Comparison of ENCODE assay signal across 2 cellular contexts in genomic region chr11:130846606-130847005, GRCh38.
TF ChIP-seq lines count a peak whose summit lies in the region.

No MANE protein-coding gene starts in this region.

TF ChIP-seq in SK-N-SH, 30 proteins besides CTCF, POLR2A, EP300 and RAD21 (continued from another document):
- TF ChIP-seq POLR2AphosphoS5 (IDR thresholded peaks at IDR 0.05; ENCODE audit: low read depth, low read length): no peak
- TF ChIP-seq NFIC (IDR thresholded peaks at IDR 0.05; ENCODE audit: borderline replicate concordance): no peak
- TF ChIP-seq GABPA (IDR thresholded peaks at IDR 0.05; ENCODE audit: low read depth): no peak
- TF ChIP-seq TAF1 (IDR thresholded peaks at IDR 0.05; ENCODE audit: borderline replicate concordance, low read depth, low read length): no peak
- no peak for TF ChIP-seq USF1 (IDR thresholded peaks at IDR 0.05; ENCODE audit: borderline replicate concordance, low read depth)
- TF ChIP-seq RCOR1 (IDR thresholded peaks at IDR 0.05; ENCODE audit: low read length): no peak
- no peak for TF ChIP-seq REST (IDR thresholded peaks at IDR 0.05; ENCODE audit: low read depth, low read length)
- no peak for TF ChIP-seq MXI1 (IDR thresholded peaks at IDR 0.05; ENCODE audit: low read depth, low read length)
- no peak for TF ChIP-seq NRF1 (IDR thresholded peaks at IDR 0.05; ENCODE audit: low read depth, low read length)
- TF ChIP-seq IRF3 (IDR thresholded peaks at IDR 0.05; ENCODE audit: low read depth, low read length): no peak
- no peak for TF ChIP-seq USF2 (IDR thresholded peaks at IDR 0.05; ENCODE audit: borderline replicate concordance, low read depth, low read length)
- TF ChIP-seq CHD2 (IDR thresholded peaks at IDR 0.05; ENCODE audit: low read length, partially characterized antibody): no peak
- TF ChIP-seq YY1 (IDR thresholded peaks at IDR 0.05; ENCODE audit: low read depth): no peak

TF ChIP-seq in SK-N-SH treated with all-trans-retinoic acid at 6 μM for 48 hours, 23 proteins besides CTCF, POLR2A, EP300 and RAD21 (continued from another document):
- TF ChIP-seq TSHZ2 (CRISPR knock-in tag; IDR thresholded peaks at IDR 0.05): no peak
- no peak for TF ChIP-seq RARB (CRISPR knock-in tag; IDR thresholded peaks at IDR 0.05)
- TF ChIP-seq ZFP3 (CRISPR knock-in tag; IDR thresholded peaks at IDR 0.05): no peak
- no peak for TF ChIP-seq TOX (CRISPR knock-in tag; IDR thresholded peaks at IDR 0.05; ENCODE audit: borderline replicate concordance)
- no peak for TF ChIP-seq ZC3H10 (CRISPR knock-in tag; IDR thresholded peaks at IDR 0.05)
- no peak for TF ChIP-seq PATZ1 (CRISPR knock-in tag; IDR thresholded peaks at IDR 0.05; ENCODE audit: borderline replicate concordance)
- TF ChIP-seq ZNF8 (CRISPR knock-in tag; IDR thresholded peaks at IDR 0.05): no peak
- TF ChIP-seq SNAI2 (CRISPR knock-in tag; IDR thresholded peaks at IDR 0.05): no peak
- TF ChIP-seq BACH2 (CRISPR knock-in tag; IDR thresholded peaks at IDR 0.05; ENCODE audit: borderline replicate concordance): no peak
- no peak for TF ChIP-seq ZNF70 (CRISPR knock-in tag; IDR thresholded peaks at IDR 0.05)
- TF ChIP-seq CSRNP3 (CRISPR knock-in tag; IDR thresholded peaks at IDR 0.05): no peak
